Comparison of ENCODE assay signal across 13 cellular contexts in the genomic region with DNA sequence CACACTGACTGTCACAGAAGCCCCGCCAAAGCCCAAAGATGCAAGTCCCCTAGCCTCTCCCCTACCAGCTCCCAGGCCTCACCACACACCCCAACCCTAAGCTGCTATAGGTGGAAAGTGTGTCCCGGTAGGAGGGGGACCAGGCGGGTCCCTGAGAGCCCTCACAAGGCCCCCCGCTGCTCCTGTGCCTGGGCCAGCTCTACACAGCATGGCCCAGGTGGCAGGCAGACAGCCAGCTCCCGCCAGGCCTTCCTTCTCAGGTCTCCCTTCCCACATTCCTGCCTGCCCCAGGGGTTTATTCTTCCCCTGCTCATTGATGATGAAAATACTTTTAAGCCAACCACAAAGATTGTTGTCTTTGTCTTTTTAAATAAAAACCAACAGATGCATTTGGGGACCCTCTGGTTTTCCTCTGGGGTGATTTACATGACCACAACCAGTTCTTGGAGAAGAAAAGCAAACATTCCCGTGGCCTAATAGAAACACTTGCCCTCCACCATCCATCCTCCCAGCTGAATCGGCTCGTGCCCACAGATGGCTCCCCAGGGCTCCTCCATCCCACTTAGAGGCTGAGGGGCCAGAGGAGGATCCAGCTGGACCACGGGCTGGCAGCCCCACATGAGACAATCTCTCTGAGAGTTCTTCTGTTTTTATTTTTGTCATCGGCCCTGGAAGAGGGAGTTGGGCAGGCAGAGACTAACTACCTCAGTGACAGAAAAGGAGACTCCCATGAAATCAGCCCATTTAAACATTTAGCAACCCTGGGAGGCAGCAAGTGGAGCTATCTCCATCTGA.
DNase-seq lines count a peak whose midpoint lies in the region; ATAC-seq, FAIRE-seq and TF ChIP-seq lines count a peak whose summit lies in the region.
"Had no signal": no experiment of that assay in that cellular context is flagged by ENCODE, and none has a peak within 500 bp of the region (broad histone marks: within the 10 kb centered on the region; RNA-seq: fewer than 3 reads in every experiment).

No MANE protein-coding gene starts in this region.

- no peaks in the 10 kb centered on the region for H3K9me3 ChIP-seq in right lobe of liver
- H3K9me3 ChIP-seq in HepG2 (ENCODE audit: low read length): no peaks in the 10 kb centered on the region
- H3K9me3 ChIP-seq in PC-3 (ENCODE audit: low read length): no peaks in the 10 kb centered on the region
- H3K9me3 ChIP-seq: HAP-1 had no signal

- H3K9ac ChIP-seq in HepG2 (ENCODE audit: insufficient read depth, low read depth, low read length): no peak overlapping the region
- no peak overlapping the region for H3K9ac ChIP-seq in PC-3 (ENCODE audit: low read length)

- H3K4me2 ChIP-seq in HepG2 (ENCODE audit: low read depth, low read length): no peak overlapping the region
- H3K4me2 ChIP-seq in PC-3 (ENCODE audit: low read length): no peak overlapping the region

- no peak for ATAC-seq in right lobe of liver
- ATAC-seq in HepG2: no peak
- no peak for ATAC-seq in PC-3
- ATAC-seq in sciatic nerve: no peak
- no peak for ATAC-seq in GM21786 (IDR thresholded peaks at IDR 0.05; ENCODE audit: unreplicated experiment)
- no peak for ATAC-seq in HG03571 (IDR thresholded peaks at IDR 0.05; ENCODE audit: unreplicated experiment)

- H2AFZ ChIP-seq in HepG2 (ENCODE audit: low read length) (no peak overlapping the region), PC-3 (ENCODE audit: low read length) (no peak overlapping the region)

- intact Hi-C loops in right lobe of liver (cut with DNase I): no loop called here
- intact Hi-C loops in HepG2 (cut with micrococcal nuclease; ENCODE audit: unreplicated experiment): no loop called here
- intact Hi-C loops in PC-3 (cut with micrococcal nuclease): no loop called here
- intact Hi-C loops in sciatic nerve (cut with DNase I): no loop called here

- WGBS in right lobe of liver (ENCODE audit: insufficient coverage, low coverage, low lambda C conversion rate, missing lambda C conversion rate): 58% methylated on average over 7 of the region's 10 CpGs
- WGBS in HepG2 (ENCODE audit: low lambda C conversion rate): 1% methylated on average over 7 of the region's 10 CpGs

- no peaks in the 10 kb centered on the region for H3K79me2 ChIP-seq in HepG2 (ENCODE audit: insufficient read depth, low read length)
- no peaks in the 10 kb centered on the region for H3K79me2 ChIP-seq in PC-3 (ENCODE audit: low read length)

- no peaks in the 10 kb centered on the region for H4K20me1 ChIP-seq in HepG2 (ENCODE audit: insufficient read depth, low read length)
- no peaks in the 10 kb centered on the region for H4K20me1 ChIP-seq in PC-3 (ENCODE audit: low read length)

- FAIRE-seq in HepG2 (lab: Jason Lieb, UNC): no peak
- FAIRE-seq: colon, islet of Langerhans had no signal

- POLR2A ChIA-PET in HepG2 (lab: Yijun Ruan, JAX): no interaction called here
- POLR2A ChIA-PET in PC-3 (lab: Charles Lee; ENCODE audit: unreplicated experiment): no interaction called here

- no peak for TF ChIP-seq POLR2A in right lobe of liver (IDR thresholded peaks at IDR 0.05)
- TF ChIP-seq POLR2A in HepG2 (IDR thresholded peaks at IDR 0.05; ENCODE audit: insufficient read depth in 1 of 2, low read depth in 2 of 2, low read length in 2 of 2): no peak

- TF ChIP-seq RAD21 in HepG2 (CRISPR knock-in tag; IDR thresholded peaks at IDR 0.05): no peak

- H3K4me1 ChIP-seq in right lobe of liver (no peaks in the 10 kb centered on the region), HepG2 (ENCODE audit: insufficient read depth, low read length) (no peaks in the 10 kb centered on the region), PC-3 (ENCODE audit: insufficient read depth, low read length) (no peaks in the 10 kb centered on the region)
- H3K4me1 ChIP-seq: HAP-1 had no signal

- CTCF ChIA-PET in HepG2 (lab: Yijun Ruan, JAX; ENCODE audit: low intra/inter-chr PET ratio, low total read pairs): no interaction called here
- CTCF ChIA-PET in PC-3 (lab: Charles Lee): no interaction called here

- H3K27ac ChIP-seq in right lobe of liver (no peak overlapping the region), HepG2 (ENCODE audit: extremely low read length, insufficient read depth, low read length) (no peak overlapping the region), PC-3 (ENCODE audit: low read length) (no peak overlapping the region)
- H3K27ac ChIP-seq: VCaP had no signal

- in situ Hi-C loops in HepG2 (cut with HindIII; ENCODE audit: extremely low pct_ligation_motif_present, low pct_unique_long_range_greater_than_20kb): no loop called here

- no peak for TF ChIP-seq EP300 in HepG2 (IDR thresholded peaks at IDR 0.05; ENCODE audit: low read depth in 2 of 2, low read length in 2 of 2)
- no peak for TF ChIP-seq EP300 in HepG2 (CRISPR knock-in tag; IDR thresholded peaks at IDR 0.05; ENCODE audit: borderline replicate concordance)

- DNase-seq in right lobe of liver (peak; percentile 7 to 51 (median 34)), HepG2 (ENCODE audit: low spot score) (no peak), PC-3 (peak; percentile 4), iPS-NIHi11 (ENCODE audit: low spot score) (peak; percentile 57), COLO668 (lab: John Stamatoyannopoulos, UW; ENCODE audit: unreplicated experiment) (no peak), sciatic nerve (ENCODE audit: low spot score) (no peak)
- DNase-seq: CD4-positive, CD25-positive, alpha-beta regulatory T cell had no signal

- BruUV-seq in HepG2 (replicated peaks; lab: Mats Ljungman, UMichigan) (no TSS peak), PC-3 (replicated peaks; lab: Mats Ljungman, UMichigan) (no TSS peak)

- H3F3A ChIP-seq in PC-3 (ENCODE audit: low read length, unreplicated experiment): no peaks in the 10 kb centered on the region

- H3K9me2 ChIP-seq in PC-3 (replicated peaks; ENCODE audit: low read length): no peaks in the 10 kb centered on the region

- no peak overlapping the region for H3K4me3 ChIP-seq in right lobe of liver
- H3K4me3 ChIP-seq in HepG2 (replicated peaks in 1 of 3; ENCODE audit: insufficient read depth in 1 of 3, low read depth in 2 of 3, low read length in 3 of 3): no peak overlapping the region
- no peak overlapping the region for H3K4me3 ChIP-seq in PC-3 (ENCODE audit: low read length)
- H3K4me3 ChIP-seq: HAP-1 had no signal

- H3K27me3 ChIP-seq in right lobe of liver: no peaks in the 10 kb centered on the region
- H3K27me3 ChIP-seq in HepG2 (ENCODE audit: control insufficient read depth in 1 of 2, insufficient read depth in 2 of 2, low read length in 2 of 2): peaks cover 0 to 31% of the 10 kb centered on the region in 2 experiments; a peak in 4 of 5 replicates
- H3K27me3 ChIP-seq in PC-3 (ENCODE audit: low read length): no peaks in the 10 kb centered on the region

- TF ChIP-seq CTCF in right lobe of liver (IDR thresholded peaks at IDR 0.05) (no peak), HepG2 (CRISPR knock-in tag; IDR thresholded peaks at IDR 0.05) (no peak), PC-3 (conservative IDR thresholded peaks at IDR 0.05; ENCODE audit: low read depth, low read length) (no peak)

- H3K36me3 ChIP-seq in right lobe of liver (no peaks in the 10 kb centered on the region), HepG2 (replicated peaks in 1 of 2; ENCODE audit: control insufficient read depth in 1 of 2, insufficient read depth in 2 of 2, low read length in 2 of 2) (no peaks in the 10 kb centered on the region), PC-3 (ENCODE audit: low read depth, low read length) (no peaks in the 10 kb centered on the region)
- H3K36me3 ChIP-seq: HAP-1 had no signal

TF ChIP-seq in HepG2, 621 proteins besides CTCF, POLR2A, EP300 and RAD21:
- TF ChIP-seq CHCHD3 (CRISPR knock-in tag; IDR thresholded peaks at IDR 0.05) (no peak), POGZ (CRISPR knock-in tag; IDR thresholded peaks at IDR 0.05) (no peak), DDIT3 (CRISPR knock-in tag; IDR thresholded peaks at IDR 0.05) (no peak), MYPOP (CRISPR knock-in tag; IDR thresholded peaks at IDR 0.05) (no peak), KLF15 (CRISPR knock-in tag; IDR thresholded peaks at IDR 0.05; ENCODE audit: borderline replicate concordance) (no peak), NRL (CRISPR knock-in tag; IDR thresholded peaks at IDR 0.05; ENCODE audit: borderline replicate concordance) (no peak), ZNF280D (CRISPR knock-in tag; IDR thresholded peaks at IDR 0.05) (no peak), ZNF543 (CRISPR knock-in tag; IDR thresholded peaks at IDR 0.05) (no peak), ZNF205 (CRISPR knock-in tag; IDR thresholded peaks at IDR 0.05) (no peak)
TF ChIP-seq in HepG2: peak in this region for 0.

Comparison
In these comparisons a context has a peak if more than half of its experiments do, and no peak if none do; other contexts are left out.
1. DNase-seq: peak in right lobe of liver (3 of 3), PC-3 (single experiment) and iPS-NIHi11 (single experiment); none in HepG2 (single experiment), COLO668 (single experiment) and sciatic nerve (single experiment).